Comparison of ENCODE assay signal across 1 cellular context in genomic region chr5:87268126-87268969, GRCh38.
TF ChIP-seq lines count a peak whose summit lies in the region.

No MANE protein-coding gene starts in this region.

TF ChIP-seq in H1, 55 proteins besides CTCF, POLR2A, EP300 and RAD21 (continued from another document):
- TF ChIP-seq CREB1 (IDR thresholded peaks at IDR 0.05): 0 out of 2 replicates have a peak, but pooled peaks have one; percentile 24
- no peak for TF ChIP-seq SP4 (IDR thresholded peaks at IDR 0.05; ENCODE audit: low read length)
- peak; percentile 71 to 77; a peak in 2 of 4 replicates for TF ChIP-seq SIN3A (conservative IDR thresholded peaks at IDR 0.05 in 1 of 2, IDR thresholded peaks at IDR 0.05 in 1 of 2; ENCODE audit: low read depth in 1 of 2, low read length in 2 of 2)
- 0 out of 2 replicates have a peak, but pooled peaks have one; percentile 5 for TF ChIP-seq SP1 (IDR thresholded peaks at IDR 0.05; ENCODE audit: low read depth, low read length)
- peak; percentile 54 for TF ChIP-seq KDM4A (IDR thresholded peaks at IDR 0.05; ENCODE audit: low read depth, low read length, severe bottlenecking)
- peak; percentile 84 for TF ChIP-seq SAP30 (IDR thresholded peaks at IDR 0.05; ENCODE audit: insufficient read depth, insufficient replicate concordance, low read length)
- 0 out of 2 replicates have a peak, but pooled peaks have one; percentile 68 for TF ChIP-seq POLR2AphosphoS5 (IDR thresholded peaks at IDR 0.05; ENCODE audit: low read depth, low read length)
- TF ChIP-seq CHD1 (IDR thresholded peaks at IDR 0.05; ENCODE audit: low read depth, low read length): no peak
- no peak for TF ChIP-seq RNF2 (IDR thresholded peaks at IDR 0.05; ENCODE audit: borderline replicate concordance, low read depth, low read length, missing control alignments, poor library complexity, severe bottlenecking)
- TF ChIP-seq PHF8 (conservative IDR thresholded peaks at IDR 0.05; ENCODE audit: low read depth, low read length): peak; percentile 51; the same call in 1 of the 2 replicates
